Comparison of ENCODE assay signal across 24 cellular contexts in the genomic region with DNA sequence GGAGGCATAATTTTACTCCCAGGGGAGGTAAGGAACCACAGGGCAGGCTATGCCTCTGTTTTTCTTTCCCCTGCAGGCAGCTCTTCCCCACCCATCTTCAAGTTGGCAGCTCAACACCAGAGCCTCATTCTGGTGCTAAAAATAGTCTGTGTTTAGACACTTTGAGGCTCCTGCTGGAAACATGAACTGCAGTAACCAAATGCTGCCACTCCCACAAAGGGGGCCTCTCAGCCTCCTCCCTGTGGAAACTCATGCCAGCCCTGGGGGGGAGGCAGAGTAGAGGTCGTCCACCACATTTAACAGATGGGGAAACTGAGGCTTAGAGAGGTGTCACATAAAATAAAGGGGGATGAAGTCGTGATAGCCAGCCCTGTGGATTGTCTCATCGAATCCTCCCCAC.
A peak's percentile ranks its signal among the peaks of the same experiment; 100 is the strongest.
DNase-seq lines count a peak whose midpoint lies in the region; ATAC-seq and TF ChIP-seq lines count a peak whose summit lies in the region.
"Had no signal": no experiment of that assay in that cellular context is flagged by ENCODE, and none has a peak within 500 bp of the region (broad histone marks: within the 10 kb centered on the region; RNA-seq: fewer than 3 reads in every experiment).

No MANE protein-coding gene starts in this region.

- H3K79me2 ChIP-seq in trophoblast cell (ENCODE audit: control insufficient read depth, insufficient read depth, low read length, poor library complexity): no peaks in the 10 kb centered on the region

- H3K27me3 ChIP-seq in BLaER1: no peaks in the 10 kb centered on the region
- no peaks in the 10 kb centered on the region for H3K27me3 ChIP-seq in cardiac muscle cell
- no peaks in the 10 kb centered on the region for H3K27me3 ChIP-seq in CD8-positive, alpha-beta T cell (ENCODE audit: insufficient read depth, low read length)
- H3K27me3 ChIP-seq in A673 (replicated peaks; ENCODE audit: insufficient read depth, low read depth, low read length, poor library complexity): peaks cover 18% of the 10 kb centered on the region
- H3K27me3 ChIP-seq in trophoblast cell (ENCODE audit: insufficient read depth, low read length): no peaks in the 10 kb centered on the region
- H3K27me3 ChIP-seq: adrenal gland, foreskin keratinocyte, Peyer's patch had no signal

- H3K4me1 ChIP-seq in BLaER1 (peaks cover 7% of the 10 kb centered on the region), cardiac muscle cell (ENCODE audit: low read depth) (peaks cover 16% of the 10 kb centered on the region), A673 (ENCODE audit: insufficient read depth, low read length, poor library complexity, severe bottlenecking) (no peaks in the 10 kb centered on the region), trophoblast cell (ENCODE audit: control insufficient read depth in 1 of 2, insufficient read depth in 2 of 2, low read length in 2 of 2) (no peaks in the 10 kb centered on the region)
- H3K4me1 ChIP-seq in CD8-positive, alpha-beta T cell (ENCODE audit: insufficient read depth, low read length): no peaks in the 10 kb centered on the region
- H3K4me1 ChIP-seq: adrenal gland, breast epithelium, foreskin keratinocyte had no signal

- WGBS in trophoblast cell (ENCODE audit: extremely low coverage, insufficient coverage, insufficient read length): no CpG with 5 or more reads among the region's 3 CpGs

- H3K27ac ChIP-seq in BLaER1: no peak overlapping the region
- H3K27ac ChIP-seq in cardiac muscle cell: peak overlapping the region; percentile 73
- H3K27ac ChIP-seq in CD8-positive, alpha-beta T cell (ENCODE audit: low read depth, low read length): no peak overlapping the region
- H3K27ac ChIP-seq in A673 (ENCODE audit: low read depth, low read length, poor library complexity, severe bottlenecking): no peak overlapping the region
- no peak overlapping the region for H3K27ac ChIP-seq in trophoblast cell (ENCODE audit: low read depth, low read length)
- H3K27ac ChIP-seq: breast epithelium, C4-2B, foreskin keratinocyte, Peyer's patch had no signal

- BruUV-seq in A673 (replicated peaks; lab: Mats Ljungman, UMichigan): no TSS peak

- peak; percentile 61 for DNase-seq in NCI-H345 (lab: John Stamatoyannopoulos, UW)
- DNase-seq in cardiac muscle cell (ENCODE audit: low read depth in 1 of 2, low spot score in 1 of 2): peak in 1 of 2 donors; percentile 81
- DNase-seq in nephron progenitor cell: no peak
- DNase-seq in CD8-positive, alpha-beta T cell: no peak
- DNase-seq in A673 (ENCODE audit: low spot score): no peak
- no peak for DNase-seq in trophoblast cell
- no peak for DNase-seq in stimulated activated CD4-positive, alpha-beta T cell treated with anti-CD3 and anti-CD28 coated beads, Interleukin-4, amount 100 ng/mL, for 24 hours
- DNase-seq: activated CD4-positive, alpha-beta T cell treated with anti-CD3 and anti-CD28 coated beads, Interleukin-2, amount 50 U/mL, for 48 hours; activated effector memory CD4-positive, alpha-beta T cell treated with anti-CD3 and anti-CD28 coated beads, Interleukin-2, amount 50 U/mL, for 16 hours; adrenal gland; DMS153; foreskin keratinocyte; kidney; mesendoderm; NCI-H1436 treated with DMSO at 0.1 percent for 48 hours; NCI-H510A; Peyer's patch had no signal

- H3K9ac ChIP-seq in BLaER1 (no peak overlapping the region), trophoblast cell (ENCODE audit: low read length) (no peak overlapping the region)

- ATAC-seq in CD8-positive, alpha-beta T cell: no peak
- ATAC-seq: foreskin keratinocyte, WTC11 had no signal

- peaks cover 19% of the 10 kb centered on the region for H3K4me1 Mint-ChIP-seq in nephron progenitor cell
- no peaks in the 10 kb centered on the region for H3K4me1 Mint-ChIP-seq in CD8-positive, alpha-beta T cell (ENCODE audit: low read depth)

- CTCF ChIA-PET in CD8-positive, alpha-beta T cell (lab: Charles Lee): no interaction called here
- CTCF ChIA-PET in A673 (lab: Charles Lee): no interaction called here

- no peak overlapping the region for H2AFZ ChIP-seq in trophoblast cell (ENCODE audit: insufficient read depth, low read length, poor library complexity)

- H3K36me3 Mint-ChIP-seq in nephron progenitor cell (ENCODE audit: low read depth): no peaks in the 10 kb centered on the region
- H3K36me3 Mint-ChIP-seq in CD8-positive, alpha-beta T cell: no peaks in the 10 kb centered on the region
- H3K36me3 Mint-ChIP-seq: IgD-negative memory B cell, WTC11 had no signal

- no peaks in the 10 kb centered on the region for H3K9me3 Mint-ChIP-seq in nephron progenitor cell
- no peaks in the 10 kb centered on the region for H3K9me3 Mint-ChIP-seq in CD8-positive, alpha-beta T cell
- H3K9me3 Mint-ChIP-seq: IgD-negative memory B cell; nephron; T-helper 2 cell treated with Interferon-gamma antibody and Interleukin-4, amounts not matched to agents 5 μg/mL and 100 μg/mL, for 36 hours; WTC11 had no signal

- H3K14ac ChIP-seq in trophoblast cell (ENCODE audit: low read length): no peak overlapping the region

- POLR2A ChIA-PET in CD8-positive, alpha-beta T cell (lab: Charles Lee): no interaction called here
- POLR2A ChIA-PET in A673 (lab: Charles Lee; ENCODE audit: low non-redundant PET): no interaction called here

- H3K23ac ChIP-seq in trophoblast cell (ENCODE audit: low read length): no peak overlapping the region

- H2BK5ac ChIP-seq in trophoblast cell (ENCODE audit: low read depth, low read length, poor library complexity): no peak overlapping the region

- H3K36me3 ChIP-seq in BLaER1: no peaks in the 10 kb centered on the region
- no peaks in the 10 kb centered on the region for H3K36me3 ChIP-seq in cardiac muscle cell
- no peaks in the 10 kb centered on the region for H3K36me3 ChIP-seq in CD8-positive, alpha-beta T cell (ENCODE audit: insufficient read depth, low read length)
- H3K36me3 ChIP-seq in A673 (ENCODE audit: insufficient read depth, low read length, poor library complexity, severe bottlenecking): no peaks in the 10 kb centered on the region
- no peaks in the 10 kb centered on the region for H3K36me3 ChIP-seq in trophoblast cell (ENCODE audit: control insufficient read depth in 1 of 2, insufficient read depth in 2 of 2, low read length in 2 of 2)
- H3K36me3 ChIP-seq: adrenal gland, breast epithelium, Peyer's patch had no signal

- no peak overlapping the region for H3K27ac Mint-ChIP-seq in nephron progenitor cell
- H3K27ac Mint-ChIP-seq in CD8-positive, alpha-beta T cell: no peak overlapping the region
- H3K27ac Mint-ChIP-seq: IgD-negative memory B cell; T-helper 2 cell treated with Interferon-gamma antibody and Interleukin-4, amounts not matched to agents 5 μg/mL and 100 μg/mL, for 36 hours; WTC11 had no signal

- intact Hi-C loops in CD8-positive, alpha-beta T cell (cut with DNase I, micrococcal nuclease): loop anchor here (5.0 kb wide), 2 partner anchors 428 to 1058 kb away; a partner anchor contains a TSS
- intact Hi-C loops in A673 (cut with micrococcal nuclease; ENCODE audit: unreplicated experiment): loop anchor here (5.0 to 10.0 kb wide), 2 partner anchors 198 to 264 kb away; no protein-coding TSS in a partner anchor

- no peak overlapping the region for H2BK12ac ChIP-seq in trophoblast cell (ENCODE audit: low read length)

- H2BK120ac ChIP-seq in trophoblast cell (ENCODE audit: insufficient read depth, low read length, poor library complexity): no peak overlapping the region

- H3K4me3 ChIP-seq in BLaER1 (no peak overlapping the region), cardiac muscle cell (no peak overlapping the region), A673 (ENCODE audit: low read depth, low read length, poor library complexity, severe bottlenecking) (no peak overlapping the region), trophoblast cell (ENCODE audit: low read depth, low read length) (no peak overlapping the region)
- no peak overlapping the region for H3K4me3 ChIP-seq in CD8-positive, alpha-beta T cell (ENCODE audit: low read depth, low read length)
- H3K4me3 ChIP-seq: adrenal gland, breast epithelium, Peyer's patch had no signal

- no peak for TF ChIP-seq CTCF in cardiac muscle cell (IDR thresholded peaks at IDR 0.05; ENCODE audit: low read depth, low read length)
- TF ChIP-seq CTCF in nephron progenitor cell (IDR thresholded peaks at IDR 0.05): no peak
- no peak for TF ChIP-seq CTCF in CD8-positive, alpha-beta T cell (IDR thresholded peaks at IDR 0.05)
- no peak for TF ChIP-seq CTCF in A673 (conservative IDR thresholded peaks at IDR 0.05; ENCODE audit: low read depth, low read length)

- H3K27me3 Mint-ChIP-seq in nephron progenitor cell (ENCODE audit: low read depth, poor library complexity): peaks cover 16% of the 10 kb centered on the region
- peaks cover 9% of the 10 kb centered on the region for H3K27me3 Mint-ChIP-seq in CD8-positive, alpha-beta T cell (ENCODE audit: low read depth)
- H3K27me3 Mint-ChIP-seq: IgD-negative memory B cell had no signal

- no peak overlapping the region for H2AK5ac ChIP-seq in trophoblast cell (ENCODE audit: low read length)

- H3K9me3 ChIP-seq in BLaER1 (no peaks in the 10 kb centered on the region), cardiac muscle cell (ENCODE audit: low read depth) (no peaks in the 10 kb centered on the region), A673 (ENCODE audit: low read depth, low read length, poor library complexity, severe bottlenecking) (no peaks in the 10 kb centered on the region), trophoblast cell (ENCODE audit: insufficient read depth, low read depth, low read length) (no peaks in the 10 kb centered on the region)
- H3K9me3 ChIP-seq in CD8-positive, alpha-beta T cell (ENCODE audit: low read length): no peaks in the 10 kb centered on the region
- H3K9me3 ChIP-seq: adrenal gland, breast epithelium, Peyer's patch had no signal

- no peak overlapping the region for H3K18ac ChIP-seq in trophoblast cell (ENCODE audit: low read length)

- no peaks in the 10 kb centered on the region for H3K79me1 ChIP-seq in trophoblast cell (ENCODE audit: low read length)

- H4K12ac ChIP-seq in trophoblast cell (ENCODE audit: low read depth, low read length): no peak overlapping the region

- H3K4me3 Mint-ChIP-seq in nephron progenitor cell: peak overlapping the region; percentile 47
- no peak overlapping the region for H3K4me3 Mint-ChIP-seq in CD8-positive, alpha-beta T cell
- H3K4me3 Mint-ChIP-seq: IgD-negative memory B cell; nephron; T-helper 2 cell treated with Interferon-gamma antibody and Interleukin-4, amounts not matched to agents 5 μg/mL and 100 μg/mL, for 36 hours; WTC11 had no signal

- H4K8ac ChIP-seq in trophoblast cell (ENCODE audit: low read depth, low read length): no peak overlapping the region

- no peak overlapping the region for H3K4ac ChIP-seq in trophoblast cell (ENCODE audit: low read depth, low read length)

- no peak overlapping the region for H4K91ac ChIP-seq in trophoblast cell (ENCODE audit: low read depth, low read length)

- H3K4me2 ChIP-seq in BLaER1 (peak overlapping the region; percentile 22; the same call in 1 of the 2 replicates), trophoblast cell (ENCODE audit: low read length) (no peak overlapping the region)

- H4K20me1 ChIP-seq in BLaER1: no peaks in the 10 kb centered on the region
